In the genomic region with DNA sequence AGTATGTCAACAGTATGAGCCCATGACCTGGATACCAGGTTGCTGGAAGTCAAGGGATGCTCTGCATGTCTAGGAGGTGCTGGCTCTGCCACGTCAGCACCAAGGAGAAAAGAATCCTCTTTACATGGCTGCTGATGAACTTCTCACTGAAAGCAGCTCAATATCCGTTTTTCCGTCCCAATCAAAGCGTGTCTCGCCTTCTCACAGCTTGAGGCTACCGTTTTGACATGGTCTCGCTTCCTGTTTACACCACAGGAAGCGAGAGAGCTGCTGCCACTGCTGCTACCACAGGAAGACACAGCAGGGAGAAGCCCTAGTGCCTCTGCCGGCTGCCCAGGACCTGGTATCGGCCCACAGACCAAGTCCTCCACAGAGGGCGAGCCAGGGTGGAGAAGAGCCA, we compare ENCODE assay signal across 8 cellular contexts. TPM values are rescaled to one million over a fixed set of nuclear protein-coding genes. Genes with fewer than 3 reads are reported as not detected.
DNase-seq lines count a peak whose midpoint lies in the region; ATAC-seq and TF ChIP-seq lines count a peak whose summit lies in the region.

No MANE protein-coding gene starts in this region.

- no peak for TF ChIP-seq CTCF in GM23338 (conservative IDR thresholded peaks at IDR 0.05; ENCODE audit: low read depth in 2 of 2)

- no peak overlapping the region for H2AFZ ChIP-seq in GM23338

- CTCF ChIA-PET in activated naive CD4-positive, alpha-beta T cell treated with anti-CD3 and anti-CD28 coated beads, Interleukin-2, amount 10 ng/mL, durations not matched to agents 7 days and 5 days (lab: Charles Lee) = interaction anchor here (0.6 to 14.7 kb wide), 5 partner anchors 13 to 281 kb away, joined by 3 to 202 read pairs (median 3); no protein-coding TSS in a partner anchor

- peak; percentile 47 for DNase-seq in SIG-M5 (lab: John Stamatoyannopoulos, UW)
- DNase-seq in activated naive CD4-positive, alpha-beta T cell treated with anti-CD3 and anti-CD28 coated beads, Interleukin-2, amount 10 ng/mL, durations not matched to agents 7 days and 5 days = peak; percentile 87
- DNase-seq in midbrain (lab: John Stamatoyannopoulos, UW) = peak; percentile 34
- no peak for DNase-seq in kidney tubule cell (ENCODE audit: low spot score)
- no peak for DNase-seq in GM23338 (ENCODE audit: low spot score)

- H3K79me2 ChIP-seq in GM23338 (replicated peaks; ENCODE audit: insufficient read depth) = no peaks in the 10 kb centered on the region

- peak; percentile 38 for ATAC-seq in GM18868 (IDR thresholded peaks at IDR 0.05; ENCODE audit: unreplicated experiment)
- ATAC-seq in HG02973 (IDR thresholded peaks at IDR 0.05; ENCODE audit: unreplicated experiment) = peak; percentile 39
- no peak for ATAC-seq in GM23338

- peak overlapping the region; percentile 100 for H3K4me3 Mint-ChIP-seq in activated naive CD4-positive, alpha-beta T cell treated with anti-CD3 and anti-CD28 coated beads, Interleukin-2, amount 10 ng/mL, durations not matched to agents 7 days and 5 days
- no peak overlapping the region for H3K4me3 Mint-ChIP-seq in GM23338

- H3K4me1 ChIP-seq in GM23338 (ENCODE audit: insufficient read depth) = no peaks in the 10 kb centered on the region

- no peak overlapping the region for H3K4me3 ChIP-seq in GM23338

- H3K27ac ChIP-seq in temporal lobe (ENCODE audit: low read depth, low read length) (peak overlapping the region; percentile 69), GM23338 (ENCODE audit: low read depth) (no peak overlapping the region)

- H3K4me1 Mint-ChIP-seq in activated naive CD4-positive, alpha-beta T cell treated with anti-CD3 and anti-CD28 coated beads, Interleukin-2, amount 10 ng/mL, durations not matched to agents 7 days and 5 days = peaks cover 61% of the 10 kb centered on the region
- H3K4me1 Mint-ChIP-seq in GM23338 = peaks cover 24% of the 10 kb centered on the region

- no peaks in the 10 kb centered on the region for H3K36me3 ChIP-seq in GM23338 (ENCODE audit: insufficient read depth)

- peak overlapping the region; percentile 99 for H3K27ac Mint-ChIP-seq in activated naive CD4-positive, alpha-beta T cell treated with anti-CD3 and anti-CD28 coated beads, Interleukin-2, amount 10 ng/mL, durations not matched to agents 7 days and 5 days
- H3K27ac Mint-ChIP-seq in GM23338 = no peak overlapping the region

- H3F3A ChIP-seq in GM23338 (replicated peaks; ENCODE audit: low read depth) = no peaks in the 10 kb centered on the region

- H3K9me3 Mint-ChIP-seq in activated naive CD4-positive, alpha-beta T cell treated with anti-CD3 and anti-CD28 coated beads, Interleukin-2, amount 10 ng/mL, durations not matched to agents 7 days and 5 days = no peaks in the 10 kb centered on the region
- no peaks in the 10 kb centered on the region for H3K9me3 Mint-ChIP-seq in GM23338

- no peak overlapping the region for H3K4me2 ChIP-seq in GM23338

- H3K27me3 ChIP-seq in GM23338 (ENCODE audit: insufficient read depth) = no peaks in the 10 kb centered on the region

- H3K27me3 Mint-ChIP-seq in activated naive CD4-positive, alpha-beta T cell treated with anti-CD3 and anti-CD28 coated beads, Interleukin-2, amount 10 ng/mL, durations not matched to agents 7 days and 5 days = no peaks in the 10 kb centered on the region
- H3K27me3 Mint-ChIP-seq in GM23338 (ENCODE audit: insufficient read depth, low read depth, poor library complexity) = peaks cover 8% of the 10 kb centered on the region

- no peaks in the 10 kb centered on the region for H3K9me2 ChIP-seq in GM23338 (ENCODE audit: insufficient read depth)

- H4K20me1 ChIP-seq in GM23338 (replicated peaks; ENCODE audit: insufficient read depth) = no peaks in the 10 kb centered on the region

- peaks cover 68% of the 10 kb centered on the region for H3K36me3 Mint-ChIP-seq in activated naive CD4-positive, alpha-beta T cell treated with anti-CD3 and anti-CD28 coated beads, Interleukin-2, amount 10 ng/mL, durations not matched to agents 7 days and 5 days
- H3K36me3 Mint-ChIP-seq in GM23338 (ENCODE audit: low read depth) = no peaks in the 10 kb centered on the region

TF ChIP-seq in GM23338, 12 proteins besides CTCF, POLR2A, EP300 and RAD21:
- TF ChIP-seq ZNF114 (CRISPR knock-in tag; IDR thresholded peaks at IDR 0.05) (no peak), POLR2AphosphoS5 (IDR thresholded peaks at IDR 0.05; ENCODE audit: low read depth) (no peak), EZH2phosphoT487 (IDR thresholded peaks at IDR 0.05; ENCODE audit: unreplicated experiment) (no peak), CREB1 (CRISPR knock-in tag; IDR thresholded peaks at IDR 0.05; ENCODE audit: low read depth) (no peak), NANOG (IDR thresholded peaks at IDR 0.05; ENCODE audit: borderline replicate concordance) (no peak), STAT1 (IDR thresholded peaks at IDR 0.05; ENCODE audit: unreplicated experiment) (no peak)
- TF ChIP-seq, protein P1, sequence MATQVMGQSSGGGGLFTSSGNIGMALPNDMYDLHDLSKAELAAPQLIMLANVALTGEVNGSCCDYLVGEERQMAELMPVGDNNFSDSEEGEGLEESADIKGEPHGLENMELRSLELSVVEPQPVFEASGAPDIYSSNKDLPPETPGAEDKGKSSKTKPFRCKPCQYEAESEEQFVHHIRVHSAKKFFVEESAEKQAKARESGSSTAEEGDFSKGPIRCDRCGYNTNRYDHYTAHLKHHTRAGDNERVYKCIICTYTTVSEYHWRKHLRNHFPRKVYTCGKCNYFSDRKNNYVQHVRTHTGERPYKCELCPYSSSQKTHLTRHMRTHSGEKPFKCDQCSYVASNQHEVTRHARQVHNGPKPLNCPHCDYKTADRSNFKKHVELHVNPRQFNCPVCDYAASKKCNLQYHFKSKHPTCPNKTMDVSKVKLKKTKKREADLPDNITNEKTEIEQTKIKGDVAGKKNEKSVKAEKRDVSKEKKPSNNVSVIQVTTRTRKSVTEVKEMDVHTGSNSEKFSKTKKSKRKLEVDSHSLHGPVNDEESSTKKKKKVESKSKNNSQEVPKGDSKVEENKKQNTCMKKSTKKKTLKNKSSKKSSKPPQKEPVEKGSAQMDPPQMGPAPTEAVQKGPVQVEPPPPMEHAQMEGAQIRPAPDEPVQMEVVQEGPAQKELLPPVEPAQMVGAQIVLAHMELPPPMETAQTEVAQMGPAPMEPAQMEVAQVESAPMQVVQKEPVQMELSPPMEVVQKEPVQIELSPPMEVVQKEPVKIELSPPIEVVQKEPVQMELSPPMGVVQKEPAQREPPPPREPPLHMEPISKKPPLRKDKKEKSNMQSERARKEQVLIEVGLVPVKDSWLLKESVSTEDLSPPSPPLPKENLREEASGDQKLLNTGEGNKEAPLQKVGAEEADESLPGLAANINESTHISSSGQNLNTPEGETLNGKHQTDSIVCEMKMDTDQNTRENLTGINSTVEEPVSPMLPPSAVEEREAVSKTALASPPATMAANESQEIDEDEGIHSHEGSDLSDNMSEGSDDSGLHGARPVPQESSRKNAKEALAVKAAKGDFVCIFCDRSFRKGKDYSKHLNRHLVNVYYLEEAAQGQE (IDR thresholded peaks at IDR 0.05; ENCODE audit: unreplicated experiment) = no peak
TF ChIP-seq in GM23338: peak in this region for 0.

RNA-seq across cellular contexts. Expression of a gene that starts 27.3 kb away (rescaled TPM):
- total RNA-seq in temporal lobe = 7.9 TPM
- 7.7 and 10.1 TPM in 2 replicates for total RNA-seq in GM23338 (2014; rRNA removed; shearing (Covaris generic))
- 3.8 and 4.5 TPM in 2 replicates for polyA plus RNA-seq in GM23338 (2016; fragmentation: Nextera tagmentation; extraction: Ambion mirVana)

Comparison
In these comparisons a context has a peak if more than half of its experiments do, and no peak if none do; other contexts are left out.
1. DNase-seq: peak in SIG-M5 (single experiment), activated naive CD4-positive, alpha-beta T cell treated with anti-CD3 and anti-CD28 coated beads, Interleukin-2, amount 10 ng/mL, durations not matched to agents 7 days and 5 days (single experiment) and midbrain (single experiment); none in kidney tubule cell (single experiment) and GM23338 (single experiment).